In the genomic region with DNA sequence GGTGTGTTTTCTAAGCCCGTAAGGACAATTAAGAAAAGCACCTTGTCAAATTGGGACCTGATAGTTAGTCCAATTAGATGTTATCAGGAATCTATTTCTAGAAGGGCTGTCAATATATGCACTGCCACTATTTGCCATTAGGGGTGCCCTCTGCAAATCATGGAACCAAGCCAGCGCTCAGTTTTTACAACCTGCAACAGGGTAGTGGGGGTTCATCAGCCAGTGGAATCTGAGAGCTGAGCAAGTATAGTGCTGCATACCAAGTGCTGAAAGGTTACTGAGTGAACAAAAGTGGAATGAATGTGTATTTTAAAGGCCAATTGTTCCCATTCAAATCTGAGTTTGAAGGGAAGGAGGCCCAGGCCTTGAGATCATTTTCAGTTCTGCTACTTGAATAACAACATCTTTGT, we compare ENCODE assay signal across 2 cellular contexts.
TF ChIP-seq lines count a peak whose summit lies in the region.

No MANE protein-coding gene starts in this region.

TF ChIP-seq in SK-N-SH, 30 proteins besides CTCF, POLR2A, EP300 and RAD21:
- TF ChIP-seq FOXJ3 (CRISPR knock-in tag; IDR thresholded peaks at IDR 0.05) = no peak
- TF ChIP-seq PBX3 (IDR thresholded peaks at IDR 0.05) = no peak
- TF ChIP-seq NRF1 (IDR thresholded peaks at IDR 0.05; ENCODE audit: low read depth, low read length) = no peak
- TF ChIP-seq IRF3 (IDR thresholded peaks at IDR 0.05; ENCODE audit: low read depth, low read length) = no peak
- TF ChIP-seq SMC3 (IDR thresholded peaks at IDR 0.05; ENCODE audit: low read depth, low read length) = peak; percentile 18; the same call in 1 of the 2 replicates
- TF ChIP-seq TAF1 (IDR thresholded peaks at IDR 0.05; ENCODE audit: borderline replicate concordance, low read depth, low read length) = no peak
- no peak for TF ChIP-seq GABPA (IDR thresholded peaks at IDR 0.05; ENCODE audit: low read depth)
- TF ChIP-seq CHD2 (IDR thresholded peaks at IDR 0.05; ENCODE audit: low read length, partially characterized antibody) = no peak
- TF ChIP-seq TEAD4 (IDR thresholded peaks at IDR 0.05; ENCODE audit: borderline replicate concordance, insufficient read depth) = no peak
- no peak for TF ChIP-seq FOXM1 (IDR thresholded peaks at IDR 0.05; ENCODE audit: low read depth)
- no peak for TF ChIP-seq JUND (IDR thresholded peaks at IDR 0.05)
- peak; percentile 88 for TF ChIP-seq NFIC (IDR thresholded peaks at IDR 0.05; ENCODE audit: borderline replicate concordance)
- TF ChIP-seq, protein P1, sequence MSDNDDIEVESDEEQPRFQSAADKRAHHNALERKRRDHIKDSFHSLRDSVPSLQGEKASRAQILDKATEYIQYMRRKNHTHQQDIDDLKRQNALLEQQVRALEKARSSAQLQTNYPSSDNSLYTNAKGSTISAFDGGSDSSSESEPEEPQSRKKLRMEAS (IDR thresholded peaks at IDR 0.05; ENCODE audit: low read depth) = no peak
- TF ChIP-seq GATA2 (CRISPR knock-in tag; IDR thresholded peaks at IDR 0.05) = peak; percentile 77
- 0 out of 2 replicates have a peak, but pooled peaks have one; percentile 25 for TF ChIP-seq RFX5 (IDR thresholded peaks at IDR 0.05; ENCODE audit: low read length)
- TF ChIP-seq, protein P2, sequence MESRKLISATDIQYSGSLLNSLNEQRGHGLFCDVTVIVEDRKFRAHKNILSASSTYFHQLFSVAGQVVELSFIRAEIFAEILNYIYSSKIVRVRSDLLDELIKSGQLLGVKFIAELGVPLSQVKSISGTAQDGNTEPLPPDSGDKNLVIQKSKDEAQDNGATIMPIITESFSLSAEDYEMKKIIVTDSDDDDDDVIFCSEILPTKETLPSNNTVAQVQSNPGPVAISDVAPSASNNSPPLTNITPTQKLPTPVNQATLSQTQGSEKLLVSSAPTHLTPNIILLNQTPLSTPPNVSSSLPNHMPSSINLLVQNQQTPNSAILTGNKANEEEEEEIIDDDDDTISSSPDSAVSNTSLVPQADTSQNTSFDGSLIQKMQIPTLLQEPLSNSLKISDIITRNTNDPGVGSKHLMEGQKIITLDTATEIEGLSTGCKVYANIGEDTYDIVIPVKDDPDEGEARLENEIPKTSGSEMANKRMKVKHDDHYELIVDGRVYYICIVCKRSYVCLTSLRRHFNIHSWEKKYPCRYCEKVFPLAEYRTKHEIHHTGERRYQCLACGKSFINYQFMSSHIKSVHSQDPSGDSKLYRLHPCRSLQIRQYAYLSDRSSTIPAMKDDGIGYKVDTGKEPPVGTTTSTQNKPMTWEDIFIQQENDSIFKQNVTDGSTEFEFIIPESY (IDR thresholded peaks at IDR 0.05; ENCODE audit: borderline replicate concordance, low read depth) = no peak
- TF ChIP-seq RXRA (IDR thresholded peaks at IDR 0.05; ENCODE audit: borderline replicate concordance, low read depth) = no peak
- no peak for TF ChIP-seq FOSL2 (IDR thresholded peaks at IDR 0.05; ENCODE audit: borderline replicate concordance, low read depth)
- TF ChIP-seq EZH2phosphoT487 (IDR thresholded peaks at IDR 0.05; ENCODE audit: borderline replicate concordance, low read depth) = no peak
- no peak for TF ChIP-seq TCF12 (IDR thresholded peaks at IDR 0.05)
- TF ChIP-seq RCOR1 (IDR thresholded peaks at IDR 0.05; ENCODE audit: low read length) = 0 out of 2 replicates have a peak, but pooled peaks have one; percentile 35
- TF ChIP-seq REST (IDR thresholded peaks at IDR 0.05; ENCODE audit: low read depth, low read length) = peak; percentile 36; the same call in 1 of the 2 replicates
- TF ChIP-seq POLR2AphosphoS5 (IDR thresholded peaks at IDR 0.05; ENCODE audit: low read depth, low read length) = no peak
- TF ChIP-seq SIN3A (IDR thresholded peaks at IDR 0.05; ENCODE audit: borderline replicate concordance, low read depth, low read length) = no peak

TF ChIP-seq in GM12878, 131 proteins besides CTCF, POLR2A, EP300 and RAD21 (continues in another document):
- TF ChIP-seq EED (IDR thresholded peaks at IDR 0.05; ENCODE audit: low read depth) (no peak), PML (IDR thresholded peaks at IDR 0.05; ENCODE audit: low read length) (no peak), SUZ12 (IDR thresholded peaks at IDR 0.05; ENCODE audit: unreplicated experiment) (no peak), IKZF2 (IDR thresholded peaks at IDR 0.05) (peak in 1 of 2 experiments; percentile 26; a peak in 1 of 4 replicates), ZNF207 (IDR thresholded peaks at IDR 0.05; ENCODE audit: borderline replicate concordance) (no peak), MEF2B (IDR thresholded peaks at IDR 0.05; ENCODE audit: partially characterized antibody, poor library complexity, severe bottlenecking) (peak; percentile 36), E2F4 (IDR thresholded peaks at IDR 0.05; ENCODE audit: low read depth, low read length) (no peak), RB1 (IDR thresholded peaks at IDR 0.05; ENCODE audit: borderline replicate concordance) (0 out of 2 replicates have a peak, but pooled peaks have one; percentile 55), HDAC2 (IDR thresholded peaks at IDR 0.05) (no peak), SMARCA5 (IDR thresholded peaks at IDR 0.05) (peak; percentile 76; the same call in 1 of the 2 replicates), SMAD1 (IDR thresholded peaks at IDR 0.05; ENCODE audit: low read depth, partially characterized antibody) (peak; percentile 56), HSF1 (IDR thresholded peaks at IDR 0.05; ENCODE audit: low read depth, low read length) (no peak), BHLHE40 (IDR thresholded peaks at IDR 0.05; ENCODE audit: borderline replicate concordance in 1 of 2, low read depth in 2 of 2, low read length in 1 of 2) (0 out of 4 replicates have a peak, but pooled peaks of 1 of the 2 experiments have one; percentile 6), TAF1 (IDR thresholded peaks at IDR 0.05; ENCODE audit: borderline replicate concordance, low read depth, low read length) (no peak), BCL11A (IDR thresholded peaks at IDR 0.05; ENCODE audit: low read depth, low read length) (no peak), TCF3 (IDR thresholded peaks at IDR 0.05; ENCODE audit: borderline replicate concordance, insufficient read depth, low read depth, low read length) (no peak), POU2F2 (IDR thresholded peaks at IDR 0.05; ENCODE audit: borderline replicate concordance, low read depth, low read length) (peak; percentile 52; the same call in 1 of the 3 replicates), SPI1 (IDR thresholded peaks at IDR 0.05; ENCODE audit: borderline replicate concordance, insufficient read depth, low read depth, low read length) (0 out of 2 replicates have a peak, but pooled peaks have one; percentile 33), MTA2 (IDR thresholded peaks at IDR 0.05; ENCODE audit: low read depth) (peak; percentile 39; the same call in 1 of the 2 replicates), PRDM15 (CRISPR knock-in tag; IDR thresholded peaks at IDR 0.05) (no peak), FOS (IDR thresholded peaks at IDR 0.05; ENCODE audit: borderline replicate concordance, extremely low read depth, insufficient read length) (no peak), DPF2 (IDR thresholded peaks at IDR 0.05) (0 out of 2 replicates have a peak, but pooled peaks have one; percentile 34), LARP7 (IDR thresholded peaks at IDR 0.05) (no peak), SMC3 (IDR thresholded peaks at IDR 0.05; ENCODE audit: borderline replicate concordance, low read length) (peak; percentile 13; the same call in 1 of the 2 replicates), MYB (IDR thresholded peaks at IDR 0.05; ENCODE audit: borderline replicate concordance, low read depth, low read length) (no peak), SIX5 (IDR thresholded peaks at IDR 0.05; ENCODE audit: low read depth, low read length, severe bottlenecking) (no peak)
- TF ChIP-seq, protein P3, sequence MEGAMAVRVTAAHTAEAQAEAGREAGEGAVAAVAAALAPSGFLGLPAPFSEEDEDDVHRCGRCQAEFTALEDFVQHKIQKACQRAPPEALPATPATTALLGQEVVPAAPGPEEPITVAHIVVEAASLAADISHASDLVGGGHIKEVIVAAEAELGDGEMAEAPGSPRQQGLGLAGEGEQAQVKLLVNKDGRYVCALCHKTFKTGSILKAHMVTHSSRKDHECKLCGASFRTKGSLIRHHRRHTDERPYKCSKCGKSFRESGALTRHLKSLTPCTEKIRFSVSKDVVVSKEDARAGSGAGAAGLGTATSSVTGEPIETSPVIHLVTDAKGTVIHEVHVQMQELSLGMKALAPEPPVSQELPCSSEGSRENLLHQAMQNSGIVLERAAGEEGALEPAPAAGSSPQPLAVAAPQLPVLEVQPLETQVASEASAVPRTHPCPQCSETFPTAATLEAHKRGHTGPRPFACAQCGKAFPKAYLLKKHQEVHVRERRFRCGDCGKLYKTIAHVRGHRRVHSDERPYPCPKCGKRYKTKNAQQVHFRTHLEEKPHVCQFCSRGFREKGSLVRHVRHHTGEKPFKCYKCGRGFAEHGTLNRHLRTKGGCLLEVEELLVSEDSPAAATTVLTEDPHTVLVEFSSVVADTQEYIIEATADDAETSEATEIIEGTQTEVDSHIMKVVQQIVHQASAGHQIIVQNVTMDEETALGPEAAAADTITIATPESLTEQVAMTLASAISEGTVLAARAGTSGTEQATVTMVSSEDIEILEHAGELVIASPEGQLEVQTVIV (IDR thresholded peaks at IDR 0.05; ENCODE audit: borderline replicate concordance, partially characterized antibody) = no peak
- TF ChIP-seq, protein P2 (IDR thresholded peaks at IDR 0.05) = no peak
- TF ChIP-seq, protein P4, sequence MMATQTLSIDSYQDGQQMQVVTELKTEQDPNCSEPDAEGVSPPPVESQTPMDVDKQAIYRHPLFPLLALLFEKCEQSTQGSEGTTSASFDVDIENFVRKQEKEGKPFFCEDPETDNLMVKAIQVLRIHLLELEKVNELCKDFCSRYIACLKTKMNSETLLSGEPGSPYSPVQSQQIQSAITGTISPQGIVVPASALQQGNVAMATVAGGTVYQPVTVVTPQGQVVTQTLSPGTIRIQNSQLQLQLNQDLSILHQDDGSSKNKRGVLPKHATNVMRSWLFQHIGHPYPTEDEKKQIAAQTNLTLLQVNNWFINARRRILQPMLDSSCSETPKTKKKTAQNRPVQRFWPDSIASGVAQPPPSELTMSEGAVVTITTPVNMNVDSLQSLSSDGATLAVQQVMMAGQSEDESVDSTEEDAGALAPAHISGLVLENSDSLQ (IDR thresholded peaks at IDR 0.05) = peak; percentile 62
- TF ChIP-seq, protein P5, sequence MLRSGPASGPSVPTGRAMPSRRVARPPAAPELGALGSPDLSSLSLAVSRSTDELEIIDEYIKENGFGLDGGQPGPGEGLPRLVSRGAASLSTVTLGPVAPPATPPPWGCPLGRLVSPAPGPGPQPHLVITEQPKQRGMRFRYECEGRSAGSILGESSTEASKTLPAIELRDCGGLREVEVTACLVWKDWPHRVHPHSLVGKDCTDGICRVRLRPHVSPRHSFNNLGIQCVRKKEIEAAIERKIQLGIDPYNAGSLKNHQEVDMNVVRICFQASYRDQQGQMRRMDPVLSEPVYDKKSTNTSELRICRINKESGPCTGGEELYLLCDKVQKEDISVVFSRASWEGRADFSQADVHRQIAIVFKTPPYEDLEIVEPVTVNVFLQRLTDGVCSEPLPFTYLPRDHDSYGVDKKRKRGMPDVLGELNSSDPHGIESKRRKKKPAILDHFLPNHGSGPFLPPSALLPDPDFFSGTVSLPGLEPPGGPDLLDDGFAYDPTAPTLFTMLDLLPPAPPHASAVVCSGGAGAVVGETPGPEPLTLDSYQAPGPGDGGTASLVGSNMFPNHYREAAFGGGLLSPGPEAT (IDR thresholded peaks at IDR 0.05; ENCODE audit: low read depth) = peak; percentile 30; the same call in 1 of the 2 replicates
